In genomic region chr17:50864747-50865059, GRCh38 we compare ENCODE assay signal across 7 cellular contexts. TPM values are rescaled to one million over a fixed set of nuclear protein-coding genes. Genes with fewer than 3 reads are reported as not detected.
DNase-seq lines count a peak whose midpoint lies in the region; ATAC-seq, FAIRE-seq and TF ChIP-seq lines count a peak whose summit lies in the region.

No MANE protein-coding gene starts in this region.

- FAIRE-seq in urothelium cell line (lab: Jason Lieb, UNC) = no peak

- H3K4me3 ChIP-seq in iPS DF 6.9 (ENCODE audit: low read length) = peak overlapping the region; percentile 53; the same call in 1 of the 2 replicates

- H3K4me1 ChIP-seq in iPS DF 6.9 (ENCODE audit: control insufficient read depth, insufficient read depth, low read length) = no peaks in the 10 kb centered on the region

- POLR2A ChIA-PET in activated CD8-positive, alpha-beta T cell treated with anti-CD3 and anti-CD28 coated beads for 36 hours (lab: Charles Lee) = interaction anchor here (1.2 to 6.2 kb wide), 15 partner anchors 9 to 289 kb away, joined by 4 to 135 read pairs (median 22); partner anchors contain the start of gene NME1

- intact Hi-C loops in activated CD8-positive, alpha-beta T cell treated with anti-CD3 and anti-CD28 coated beads for 36 hours (cut with micrococcal nuclease) = loop anchor here (10.0 kb wide), 1 partner anchor 290 kb away; the partner anchor contains the start of gene NME1

- H3K9me3 ChIP-seq in iPS DF 6.9 (ENCODE audit: control insufficient read depth, insufficient read depth, low read length) = no peaks in the 10 kb centered on the region

- WGBS in iPS DF 6.9 (ENCODE audit: insufficient coverage, insufficient read length) = no CpG with 5 or more reads among the region's 6 CpGs

- H3K36me3 Mint-ChIP-seq in HFFc6 (ENCODE audit: low read depth) = peaks cover 42% of the 10 kb centered on the region
- H3K36me3 Mint-ChIP-seq in activated CD8-positive, alpha-beta T cell treated with anti-CD3 and anti-CD28 coated beads for 36 hours (ENCODE audit: low read depth) = peaks cover 17% of the 10 kb centered on the region
- H3K36me3 Mint-ChIP-seq in stimulated activated effector memory CD8-positive, alpha-beta T cell treated with anti-CD3 and anti-CD28 coated beads, Interleukin-12 subunit alpha, Interleukin-12 subunit beta, amount 100 ng/mL, for 72 hours = peaks cover 70% of the 10 kb centered on the region

- H3K27ac ChIP-seq in iPS DF 6.9 (ENCODE audit: low read length) = no peak overlapping the region

- peaks cover 6% of the 10 kb centered on the region; the same call in 1 of the 2 replicates for H3K27me3 Mint-ChIP-seq in HFFc6 (ENCODE audit: insufficient read depth)
- no peaks in the 10 kb centered on the region for H3K27me3 Mint-ChIP-seq in activated CD8-positive, alpha-beta T cell treated with anti-CD3 and anti-CD28 coated beads for 36 hours

- CTCF ChIA-PET in activated CD8-positive, alpha-beta T cell treated with anti-CD3 and anti-CD28 coated beads for 36 hours (lab: Charles Lee) = interaction anchor here (1.5 to 10.2 kb wide), 7 partner anchors 9 to 91 kb away, joined by 4 to 116 read pairs (median 21); no protein-coding TSS in a partner anchor

- no peaks in the 10 kb centered on the region for H3K27me3 ChIP-seq in iPS DF 6.9 (ENCODE audit: control insufficient read depth, insufficient read depth, low read length)

- H3K9me3 Mint-ChIP-seq in HFFc6 = peaks cover 4% of the 10 kb centered on the region
- no peaks in the 10 kb centered on the region for H3K9me3 Mint-ChIP-seq in activated CD8-positive, alpha-beta T cell treated with anti-CD3 and anti-CD28 coated beads for 36 hours
- no peaks in the 10 kb centered on the region for H3K9me3 Mint-ChIP-seq in stimulated activated effector memory CD8-positive, alpha-beta T cell treated with anti-CD3 and anti-CD28 coated beads, Interleukin-12 subunit alpha, Interleukin-12 subunit beta, amount 100 ng/mL, for 72 hours

- H3K27ac Mint-ChIP-seq in HFFc6 = peak overlapping the region; percentile 97
- peak overlapping the region; percentile 87 for H3K27ac Mint-ChIP-seq in activated CD8-positive, alpha-beta T cell treated with anti-CD3 and anti-CD28 coated beads for 36 hours
- peak overlapping the region; percentile 96 for H3K27ac Mint-ChIP-seq in stimulated activated effector memory CD8-positive, alpha-beta T cell treated with anti-CD3 and anti-CD28 coated beads, Interleukin-12 subunit alpha, Interleukin-12 subunit beta, amount 100 ng/mL, for 72 hours

- peaks cover 4% of the 10 kb centered on the region; the same call in 1 of the 2 replicates for H3K36me3 ChIP-seq in iPS DF 6.9 (ENCODE audit: control insufficient read depth, insufficient read depth, low read length)

- peak overlapping the region; percentile 100 for H3K4me3 Mint-ChIP-seq in HFFc6
- H3K4me3 Mint-ChIP-seq in activated CD8-positive, alpha-beta T cell treated with anti-CD3 and anti-CD28 coated beads for 36 hours = peak overlapping the region; percentile 88
- H3K4me3 Mint-ChIP-seq in stimulated activated effector memory CD8-positive, alpha-beta T cell treated with anti-CD3 and anti-CD28 coated beads, Interleukin-12 subunit alpha, Interleukin-12 subunit beta, amount 100 ng/mL, for 72 hours = peak overlapping the region; percentile 87

- H3K4me1 Mint-ChIP-seq in HFFc6 (ENCODE audit: low read depth) = peaks cover 41% of the 10 kb centered on the region
- H3K4me1 Mint-ChIP-seq in activated CD8-positive, alpha-beta T cell treated with anti-CD3 and anti-CD28 coated beads for 36 hours (ENCODE audit: low read depth) = peaks cover 39% of the 10 kb centered on the region
- peaks cover 43% of the 10 kb centered on the region for H3K4me1 Mint-ChIP-seq in stimulated activated effector memory CD8-positive, alpha-beta T cell treated with anti-CD3 and anti-CD28 coated beads, Interleukin-12 subunit alpha, Interleukin-12 subunit beta, amount 100 ng/mL, for 72 hours

- ATAC-seq in activated CD8-positive, alpha-beta T cell treated with anti-CD3 and anti-CD28 coated beads for 36 hours = no peak
- ATAC-seq in stimulated activated effector memory CD8-positive, alpha-beta T cell treated with anti-CD3 and anti-CD28 coated beads, Interleukin-12 subunit alpha, Interleukin-12 subunit beta, amount 100 ng/mL, for 72 hours = no peak

- no peak for DNase-seq in HFFc6
- DNase-seq in activated CD8-positive, alpha-beta T cell treated with anti-CD3 and anti-CD28 coated beads for 36 hours = peak; percentile 41
- no peak for DNase-seq in iPS DF 6.9 (ENCODE audit: low read depth, low spot score)
- DNase-seq in stimulated activated effector memory CD8-positive, alpha-beta T cell treated with anti-CD3 and anti-CD28 coated beads, Interleukin-12 subunit alpha, Interleukin-12 subunit beta, amount 100 ng/mL, for 72 hours (ENCODE audit: low spot score in 2 of 2) = no peak
- DNase-seq in NCI-H526 treated with DMSO at 0.1 percent for 48 hours (lab: John Stamatoyannopoulos, UW) = no peak
- no peak for DNase-seq in NCI-H128 (lab: John Stamatoyannopoulos, UW; ENCODE audit: unreplicated experiment)
- DNase-seq in urothelium cell line (ENCODE audit: low spot score) = no peak

- no peak for TF ChIP-seq CTCF in HFFc6 (IDR thresholded peaks at IDR 0.05)
- TF ChIP-seq CTCF in activated CD8-positive, alpha-beta T cell treated with anti-CD3 and anti-CD28 coated beads for 36 hours (IDR thresholded peaks at IDR 0.05) = no peak

RNA-seq across cellular contexts. Expression of gene TOB1, which starts 1.5 kb away (rescaled TPM):
- total RNA-seq in HFFc6 (2021; fragmentation: NEBNext Ultra II Directional; extraction: Animal tissue kit (Norgen Biotek cat#: 25700)) = 10 to 100 TPM; 76.3 to 94.1 (median 89.1) TPM
- 10 to 100 TPM; 34.4 to 40.5 TPM for total RNA-seq in activated CD8-positive, alpha-beta T cell treated with anti-CD3 and anti-CD28 coated beads for 36 hours

RNA-seq across cellular contexts. Expression of gene WFIKKN2, which starts 29.3 kb away (rescaled TPM):
- under 1 TPM in 3 of 6 experiments, not detected in 3; 0.05 to 0.07 (median 0.05) TPM for total RNA-seq in HFFc6 (2021; fragmentation: NEBNext Ultra II Directional; extraction: Animal tissue kit (Norgen Biotek cat#: 25700))
- not detected for total RNA-seq in activated CD8-positive, alpha-beta T cell treated with anti-CD3 and anti-CD28 coated beads for 36 hours
